Comparison of ENCODE assay signal across 8 cellular contexts in genomic region chr19:40570313-40571004, GRCh38. TPM values are rescaled to one million over a fixed set of nuclear protein-coding genes. Genes with fewer than 3 reads are reported as not detected.
DNase-seq lines count a peak whose midpoint lies in the region; ATAC-seq and TF ChIP-seq lines count a peak whose summit lies in the region.

No MANE protein-coding gene starts in this region.

- TF ChIP-seq POLR2A in transverse colon (IDR thresholded peaks at IDR 0.05): no peak

- H3K79me1 ChIP-seq in trophoblast cell (ENCODE audit: low read length): peaks cover 3% of the 10 kb centered on the region

- H3K4me1 ChIP-seq in trophoblast cell (ENCODE audit: control insufficient read depth in 1 of 2, insufficient read depth in 2 of 2, low read length in 2 of 2) (peaks cover 6 to 7% of the 10 kb centered on the region in 2 experiments), transverse colon (peaks cover 7 to 18% (median 12%) of the 10 kb centered on the region in 4 donors)

- peak overlapping the region; percentile 42 for H3K4me3 ChIP-seq in GM12865 (ENCODE audit: low read depth, low read length)
- peak overlapping the region; percentile 54 for H3K4me3 ChIP-seq in SU-DHL-6 (ENCODE audit: insufficient read depth, low read length, poor library complexity, severe bottlenecking)
- peak overlapping the region; percentile 55 for H3K4me3 ChIP-seq in trophoblast cell (ENCODE audit: low read depth, low read length)
- H3K4me3 ChIP-seq in transverse colon: peak overlapping the region in 2 of 4 donors; percentile 34 to 42

- H3K27me3 ChIP-seq in SU-DHL-6 (ENCODE audit: low read length) (no peaks in the 10 kb centered on the region), trophoblast cell (ENCODE audit: insufficient read depth, low read length) (peaks cover 24% of the 10 kb centered on the region), transverse colon (peaks cover 37% of the 10 kb centered on the region)

- H3K4me2 ChIP-seq in SU-DHL-6 (ENCODE audit: low read depth, low read length, poor library complexity, severe bottlenecking) (peak overlapping the region; percentile 86), trophoblast cell (ENCODE audit: low read length) (peak overlapping the region; percentile 76)

- H2BK5ac ChIP-seq in trophoblast cell (ENCODE audit: low read depth, low read length, poor library complexity): peak overlapping the region; percentile 2

- peak overlapping the region; percentile 61 for H4K91ac ChIP-seq in trophoblast cell (ENCODE audit: low read depth, low read length)

- H4K8ac ChIP-seq in trophoblast cell (ENCODE audit: low read depth, low read length): peak overlapping the region; percentile 70

- no CpG with 5 or more reads among the region's 53 CpGs for WGBS in trophoblast cell (ENCODE audit: extremely low coverage, insufficient coverage, insufficient read length)
- 0% methylated on average over 40 of the region's 53 CpGs; no CpG with 5 or more reads in 1 of the 2 donors for WGBS in transverse colon (ENCODE audit: low coverage in 1 of 2), 2 donors

- H3F3A ChIP-seq in SU-DHL-6 (ENCODE audit: insufficient read depth): peaks cover 5% of the 10 kb centered on the region; the same call in 1 of the 2 replicates

- no peaks in the 10 kb centered on the region for H3K79me2 ChIP-seq in SU-DHL-6 (ENCODE audit: insufficient read depth, low read length)
- H3K79me2 ChIP-seq in trophoblast cell (ENCODE audit: control insufficient read depth, insufficient read depth, low read length, poor library complexity): no peaks in the 10 kb centered on the region

- peak overlapping the region; percentile 73 for H3K14ac ChIP-seq in trophoblast cell (ENCODE audit: low read length)

- peak overlapping the region; percentile 60 for H4K12ac ChIP-seq in trophoblast cell (ENCODE audit: low read depth, low read length)

- intact Hi-C loops in cardiac septum (cut with DNase I) (loop anchor here (2.0 kb wide), 1 partner anchor 30 kb away; the partner anchor contains the start of gene LTBP4), transverse colon (cut with DNase I; ENCODE audit: low total_unique reads) (no loop called here)

- no peak for TF ChIP-seq CTCF in GM12865 (IDR thresholded peaks at IDR 0.05; ENCODE audit: insufficient read depth, low read depth, low read length, missing control alignments)
- no peak for TF ChIP-seq CTCF in SU-DHL-6 (IDR thresholded peaks at IDR 0.05; ENCODE audit: insufficient read depth, low read length, poor library complexity, severe bottlenecking)
- peak in 4 of 5 experiments; percentile 32 to 65 (median 38) for TF ChIP-seq CTCF in transverse colon (IDR thresholded peaks at IDR 0.05)

- no peaks in the 10 kb centered on the region for H3K36me3 ChIP-seq in SU-DHL-6 (ENCODE audit: low read length)
- no peaks in the 10 kb centered on the region for H3K36me3 ChIP-seq in trophoblast cell (ENCODE audit: control insufficient read depth in 1 of 2, insufficient read depth in 2 of 2, low read length in 2 of 2)
- no peaks in the 10 kb centered on the region for H3K36me3 ChIP-seq in transverse colon

- DNase-seq in GM12865 (ENCODE audit: low read depth) (peak; percentile 100), NCI-H128 (lab: John Stamatoyannopoulos, UW; ENCODE audit: unreplicated experiment) (peak; percentile 92), cardiac septum (ENCODE audit: low spot score) (peak; percentile 99), trophoblast cell (peak; percentile 100), transverse colon (peak; percentile 100)
- DNase-seq in activated naive CD8-positive, alpha-beta T cell treated with anti-CD3 and anti-CD28 coated beads, Interleukin-2, amount 50 U/mL, for 16 hours (ENCODE audit: low read depth, low spot score): peak; percentile 81

- in situ Hi-C loops in transverse colon (cut with MboI; ENCODE audit: low pct_ligation_motif_present in 1 of 4, low pct_unique_long_range_greater_than_20kb in 1 of 4, low sequenced_read_pairs in 3 of 4): no loop called here

- no peak overlapping the region for H2AK5ac ChIP-seq in trophoblast cell (ENCODE audit: low read length)

- H2BK12ac ChIP-seq in trophoblast cell (ENCODE audit: low read length): no peak overlapping the region

- H3K4ac ChIP-seq in trophoblast cell (ENCODE audit: low read depth, low read length): no peak overlapping the region

- H2BK120ac ChIP-seq in trophoblast cell (ENCODE audit: insufficient read depth, low read length, poor library complexity): no peak overlapping the region

- H4K20me1 ChIP-seq in SU-DHL-6 (ENCODE audit: low read depth, low read length): no peaks in the 10 kb centered on the region

- H3K9ac ChIP-seq in SU-DHL-6 (ENCODE audit: low read length) (peak overlapping the region; percentile 65), trophoblast cell (ENCODE audit: low read length) (no peak overlapping the region)

- no peaks in the 10 kb centered on the region for H3K9me3 ChIP-seq in SU-DHL-6 (ENCODE audit: insufficient read depth, low read length)
- H3K9me3 ChIP-seq in trophoblast cell (ENCODE audit: insufficient read depth, low read depth, low read length): peaks cover 5% of the 10 kb centered on the region
- no peaks in the 10 kb centered on the region for H3K9me3 ChIP-seq in transverse colon

- H3K27ac ChIP-seq in SU-DHL-6 (ENCODE audit: low read depth, low read length): no peak overlapping the region
- H3K27ac ChIP-seq in trophoblast cell (ENCODE audit: low read depth, low read length): no peak overlapping the region
- H3K27ac ChIP-seq in transverse colon: peak overlapping the region; percentile 14 to 43 (median 23)

- no peaks in the 10 kb centered on the region for H3K9me2 ChIP-seq in SU-DHL-6 (replicated peaks; ENCODE audit: insufficient read depth, low read length)

- ATAC-seq in HG02759 (IDR thresholded peaks at IDR 0.05; ENCODE audit: unreplicated experiment): peak; percentile 86

- H3K18ac ChIP-seq in trophoblast cell (ENCODE audit: low read length): peak overlapping the region; percentile 74

- peak overlapping the region; percentile 91 for H2AFZ ChIP-seq in SU-DHL-6 (ENCODE audit: low read depth, low read length, severe bottlenecking)
- H2AFZ ChIP-seq in trophoblast cell (ENCODE audit: insufficient read depth, low read length, poor library complexity): peak overlapping the region; percentile 61

- no peak for TF ChIP-seq EP300 in transverse colon (IDR thresholded peaks at IDR 0.05; ENCODE audit: low read depth)

- no peak overlapping the region for H3K23ac ChIP-seq in trophoblast cell (ENCODE audit: low read length)

RNA-seq across cellular contexts. Expression of gene SHKBP1, which starts 6.2 kb away (rescaled TPM):
- total RNA-seq in cardiac septum (28.6 TPM), transverse colon (100 to 1,000 TPM in 1 of 4 donors, 10 to 100 TPM in 3; 58.7 to 111 (median 60.9) TPM)
- 86.0 and 94.0 TPM in 2 replicates for polyA plus RNA-seq in trophoblast cell (2013)

RNA-seq across cellular contexts. Expression of gene LTBP4, which starts 30.7 kb away (rescaled TPM):
- total RNA-seq in cardiac septum (216 TPM), transverse colon (100 to 1,000 TPM; 122 to 477 (median 253) TPM)
- 93.8 and 98.4 TPM in 2 replicates for polyA plus RNA-seq in trophoblast cell (2013)

Comparison
In these comparisons a context has a peak if more than half of its experiments do, and no peak if none do; other contexts are left out.
1. CTCF ChIP-seq: peak in transverse colon (4 of 5); none in GM12865 (single experiment) and SU-DHL-6 (single experiment).
2. H3K27ac ChIP-seq: peak in transverse colon (4 of 4); none in SU-DHL-6 (single experiment) and trophoblast cell (single experiment).
3. Peak in every context shown above with its lines, with median percentiles within 50 percentile points of each other: DNase-seq.